21 cellular contexts compared by ENCODE assay signal in the genomic region with DNA sequence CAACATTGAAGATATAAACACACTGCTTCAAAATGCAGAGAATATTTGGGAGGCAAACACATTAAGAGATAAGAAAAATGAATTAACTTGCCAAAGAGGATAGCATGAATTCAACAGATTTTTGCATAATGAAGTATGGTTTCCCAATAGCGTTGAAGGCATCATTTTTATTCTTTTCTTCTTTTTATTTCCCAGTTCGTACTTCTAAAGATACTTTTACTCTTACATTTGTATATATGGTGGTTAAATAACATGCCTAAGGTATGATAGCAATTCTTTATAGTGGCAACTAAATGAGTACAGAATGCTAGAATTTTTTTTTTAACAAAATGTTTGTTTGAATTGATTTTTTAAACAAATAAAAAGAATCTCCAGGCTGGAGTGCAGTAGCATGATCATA.
"Had no signal": no experiment of that assay in that cellular context is flagged by ENCODE, and none has a peak within 500 bp of the region (broad histone marks: within the 10 kb centered on the region; RNA-seq: fewer than 3 reads in every experiment).

No MANE protein-coding gene starts in this region.

- DNase-seq: activated CD4-positive, alpha-beta memory T cell treated with anti-CD3 and anti-CD28 coated beads, Interleukin-2, amount 10 ng/mL, durations not matched to agents 7 days and 5 days; activated CD4-positive, alpha-beta T cell treated with anti-CD3 and anti-CD28 coated beads for 36 hours; activated CD4-positive, alpha-beta T cell treated with anti-CD3 and anti-CD28 coated beads, Interleukin-2, amount 50 U/mL, for 1 hour; activated gamma-delta T cell; activated naive CD4-positive, alpha-beta T cell treated with anti-CD3 and anti-CD28 coated beads for 36 hours; activated T-cell treated with anti-CD3 and anti-CD28 coated beads for 4 hours; activated T-cell treated with anti-CD3 and anti-CD28 coated beads, Interleukin-2, amount 50 U/mL, for 48 hours; anterior cingulate cortex; central memory CD4-positive, alpha-beta T cell; Karpas-422; NCI-H1105 treated with DMSO at 0.1 percent for 48 hours; NCI-H1436 treated with DMSO at 0.1 percent for 48 hours; NCI-H187; NCI-H2081; NCI-H2227 treated with DMSO at 0.1 percent for 48 hours; NCI-H526 treated with DMSO at 0.1 percent for 48 hours; NCI-H82; SIG-M5; T-helper 1 cell had no signal

- H3K4me3 ChIP-seq: breast epithelium had no signal

- H3K27me3 ChIP-seq: breast epithelium had no signal

- H3K4me1 ChIP-seq: breast epithelium had no signal

- H3K9me3 ChIP-seq: breast epithelium had no signal

- H3K27ac ChIP-seq: breast epithelium, VCaP had no signal

- H3K36me3 ChIP-seq: breast epithelium had no signal
